1 cellular context compared by ENCODE assay signal in genomic region chr19:43313711-43314495, GRCh38.
A peak's percentile ranks its signal among the peaks of the same experiment; 100 is the strongest.
TF ChIP-seq lines count a peak whose summit lies in the region.

No MANE protein-coding gene starts in this region.

TF ChIP-seq in HepG2, 621 proteins besides CTCF, POLR2A, EP300 and RAD21:
- TF ChIP-seq ZNF766 (CRISPR knock-in tag; IDR thresholded peaks at IDR 0.05; ENCODE audit: borderline replicate concordance) = no peak
- no peak for TF ChIP-seq ZNF674 (CRISPR knock-in tag; IDR thresholded peaks at IDR 0.05; ENCODE audit: low read depth)
- peak; percentile 46; the same call in 1 of the 2 replicates for TF ChIP-seq MAFF (IDR thresholded peaks at IDR 0.05; ENCODE audit: low read depth, low read length)
- TF ChIP-seq, protein P1, sequence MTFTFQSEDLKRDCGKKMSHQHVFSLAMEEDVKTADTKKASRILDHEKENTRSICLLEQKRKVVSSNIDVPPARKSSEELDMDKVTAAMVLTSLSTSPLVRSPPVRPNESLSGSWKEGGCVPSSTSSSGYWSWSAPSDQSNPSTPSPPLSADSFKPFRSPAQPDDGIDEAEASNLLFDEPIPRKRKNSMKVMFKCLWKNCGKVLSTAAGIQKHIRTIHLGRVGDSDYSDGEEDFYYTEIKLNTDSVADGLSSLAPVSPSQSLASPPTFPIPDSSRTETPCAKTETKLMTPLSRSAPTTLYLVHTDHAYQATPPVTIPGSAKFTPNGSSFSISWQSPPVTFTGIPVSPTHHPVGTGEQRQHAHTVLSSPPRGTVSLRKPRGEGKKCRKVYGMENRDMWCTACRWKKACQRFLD (CRISPR knock-in tag; IDR thresholded peaks at IDR 0.05; ENCODE audit: borderline replicate concordance) = no peak
- no peak for TF ChIP-seq ZSCAN21 (CRISPR knock-in tag; IDR thresholded peaks at IDR 0.05; ENCODE audit: borderline replicate concordance)
- no peak for TF ChIP-seq MEIS1 (CRISPR knock-in tag; IDR thresholded peaks at IDR 0.05; ENCODE audit: borderline replicate concordance)
- TF ChIP-seq CC2D1A (CRISPR knock-in tag; IDR thresholded peaks at IDR 0.05) = no peak
- TF ChIP-seq, protein P2, sequence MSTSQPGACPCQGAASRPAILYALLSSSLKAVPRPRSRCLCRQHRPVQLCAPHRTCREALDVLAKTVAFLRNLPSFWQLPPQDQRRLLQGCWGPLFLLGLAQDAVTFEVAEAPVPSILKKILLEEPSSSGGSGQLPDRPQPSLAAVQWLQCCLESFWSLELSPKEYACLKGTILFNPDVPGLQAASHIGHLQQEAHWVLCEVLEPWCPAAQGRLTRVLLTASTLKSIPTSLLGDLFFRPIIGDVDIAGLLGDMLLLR (CRISPR knock-in tag; IDR thresholded peaks at IDR 0.05) = no peak
- TF ChIP-seq, protein P3, sequence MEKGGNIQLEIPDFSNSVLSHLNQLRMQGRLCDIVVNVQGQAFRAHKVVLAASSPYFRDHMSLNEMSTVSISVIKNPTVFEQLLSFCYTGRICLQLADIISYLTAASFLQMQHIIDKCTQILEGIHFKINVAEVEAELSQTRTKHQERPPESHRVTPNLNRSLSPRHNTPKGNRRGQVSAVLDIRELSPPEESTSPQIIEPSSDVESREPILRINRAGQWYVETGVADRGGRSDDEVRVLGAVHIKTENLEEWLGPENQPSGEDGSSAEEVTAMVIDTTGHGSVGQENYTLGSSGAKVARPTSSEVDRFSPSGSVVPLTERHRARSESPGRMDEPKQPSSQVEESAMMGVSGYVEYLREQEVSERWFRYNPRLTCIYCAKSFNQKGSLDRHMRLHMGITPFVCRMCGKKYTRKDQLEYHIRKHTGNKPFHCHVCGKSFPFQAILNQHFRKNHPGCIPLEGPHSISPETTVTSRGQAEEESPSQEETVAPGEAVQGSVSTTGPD (CRISPR knock-in tag; IDR thresholded peaks at IDR 0.05) = no peak
- TF ChIP-seq NONO (IDR thresholded peaks at IDR 0.05) = no peak
- no peak for TF ChIP-seq NONO (CRISPR knock-in tag; conservative IDR thresholded peaks at IDR 0.05)
- TF ChIP-seq GATAD1 (CRISPR knock-in tag; IDR thresholded peaks at IDR 0.05) = no peak
- no peak for TF ChIP-seq ELF4 (CRISPR knock-in tag; IDR thresholded peaks at IDR 0.05; ENCODE audit: borderline replicate concordance)
- no peak for TF ChIP-seq RNF2 (conservative IDR thresholded peaks at IDR 0.05; ENCODE audit: low read depth)
- no peak for TF ChIP-seq ZZZ3 (CRISPR knock-in tag; IDR thresholded peaks at IDR 0.05; ENCODE audit: borderline replicate concordance)
- TF ChIP-seq HIC2 (CRISPR knock-in tag; IDR thresholded peaks at IDR 0.05; ENCODE audit: low read depth) = no peak
- TF ChIP-seq MAFK (conservative IDR thresholded peaks at IDR 0.05 in 1 of 2, IDR thresholded peaks at IDR 0.05 in 1 of 2; ENCODE audit: low read length in 2 of 2) = peak; percentile 51 to 69
